ENCODE assay signal across 15 cellular contexts in genomic region chr15:70274255-70274654, GRCh38.
DNase-seq lines count a peak whose midpoint lies in the region; ATAC-seq and TF ChIP-seq lines count a peak whose summit lies in the region.
"Had no signal": no experiment of that assay in that cellular context is flagged by ENCODE, and none has a peak within 500 bp of the region (broad histone marks: within the 10 kb centered on the region; RNA-seq: fewer than 3 reads in every experiment).

No MANE protein-coding gene starts in this region.

- no peaks in the 10 kb centered on the region for H4K20me1 ChIP-seq in OCI-LY3 (ENCODE audit: insufficient read depth, low read length)

- TF ChIP-seq CTCF in OCI-LY3 (IDR thresholded peaks at IDR 0.05; ENCODE audit: low read depth, low read length) (no peak), lower lobe of right lung (IDR thresholded peaks at IDR 0.05) (no peak), endothelial cell (IDR thresholded peaks at IDR 0.05; ENCODE audit: unreplicated experiment) (no peak)

- no peaks in the 10 kb centered on the region for H3K79me2 ChIP-seq in OCI-LY3 (ENCODE audit: low read length)

- H3K4me1 Mint-ChIP-seq in activated naive CD8-positive, alpha-beta T cell treated with anti-CD3 and anti-CD28 coated beads for 36 hours: peaks cover 27% of the 10 kb centered on the region
- peaks cover 50 to 68% of the 10 kb centered on the region in 2 donors for H3K4me1 Mint-ChIP-seq in stimulated activated naive B cell treated with anti-CD40 and anti-IgM and Interleukin-4, amounts not matched to agents 10 μg/mL and 1 μg/mL and 100 μg/mL, for 72 hours
- H3K4me1 Mint-ChIP-seq in endothelial cell (ENCODE audit: unreplicated experiment): peaks cover 24% of the 10 kb centered on the region
- H3K4me1 Mint-ChIP-seq: CD4-positive, alpha-beta memory T cell had no signal

- H3K27ac ChIP-seq in OCI-LY3 (ENCODE audit: low read length) (peak overlapping the region; percentile 36), lower lobe of right lung (no peak overlapping the region)

- H3K9me3 ChIP-seq in OCI-LY3 (ENCODE audit: insufficient read depth, low read length) (no peaks in the 10 kb centered on the region), lower lobe of right lung (no peaks in the 10 kb centered on the region)

- peak overlapping the region; percentile 66 for H3K27ac Mint-ChIP-seq in activated naive CD8-positive, alpha-beta T cell treated with anti-CD3 and anti-CD28 coated beads for 36 hours
- H3K27ac Mint-ChIP-seq in stimulated activated naive B cell treated with anti-CD40 and anti-IgM and Interleukin-4, amounts not matched to agents 10 μg/mL and 1 μg/mL and 100 μg/mL, for 72 hours: no peak overlapping the region
- no peak overlapping the region for H3K27ac Mint-ChIP-seq in endothelial cell (ENCODE audit: unreplicated experiment)
- H3K27ac Mint-ChIP-seq: B cell; CD4-positive, alpha-beta memory T cell; H9 had no signal

- H3K27me3 Mint-ChIP-seq in activated naive CD8-positive, alpha-beta T cell treated with anti-CD3 and anti-CD28 coated beads for 36 hours: peaks cover 4% of the 10 kb centered on the region
- peaks cover 21 to 48% of the 10 kb centered on the region in 2 donors for H3K27me3 Mint-ChIP-seq in stimulated activated naive B cell treated with anti-CD40 and anti-IgM and Interleukin-4, amounts not matched to agents 10 μg/mL and 1 μg/mL and 100 μg/mL, for 72 hours
- H3K27me3 Mint-ChIP-seq in endothelial cell (ENCODE audit: unreplicated experiment): peaks cover 12% of the 10 kb centered on the region

- H3K27me3 ChIP-seq in OCI-LY3 (ENCODE audit: low read depth, low read length) (no peaks in the 10 kb centered on the region), lower lobe of right lung (ENCODE audit: low read depth) (no peaks in the 10 kb centered on the region)

- H3K9ac ChIP-seq in OCI-LY3 (ENCODE audit: low read length): peak overlapping the region; percentile 18; the same call in 1 of the 2 replicates

- no peak overlapping the region for H3K4me3 Mint-ChIP-seq in activated naive CD8-positive, alpha-beta T cell treated with anti-CD3 and anti-CD28 coated beads for 36 hours
- no peak overlapping the region for H3K4me3 Mint-ChIP-seq in stimulated activated naive B cell treated with anti-CD40 and anti-IgM and Interleukin-4, amounts not matched to agents 10 μg/mL and 1 μg/mL and 100 μg/mL, for 72 hours
- H3K4me3 Mint-ChIP-seq in endothelial cell (ENCODE audit: unreplicated experiment): no peak overlapping the region
- H3K4me3 Mint-ChIP-seq: B cell; CD4-positive, alpha-beta memory T cell; H9 had no signal

- intact Hi-C loops in lower lobe of right lung (cut with DNase I): no loop called here

- H3K4me1 ChIP-seq in OCI-LY3 (ENCODE audit: low read length): peaks cover 97% of the 10 kb centered on the region
- peaks cover 25% of the 10 kb centered on the region for H3K4me1 ChIP-seq in lower lobe of right lung

- H3K9me3 Mint-ChIP-seq in activated naive CD8-positive, alpha-beta T cell treated with anti-CD3 and anti-CD28 coated beads for 36 hours: no peaks in the 10 kb centered on the region
- H3K9me3 Mint-ChIP-seq in stimulated activated naive B cell treated with anti-CD40 and anti-IgM and Interleukin-4, amounts not matched to agents 10 μg/mL and 1 μg/mL and 100 μg/mL, for 72 hours: no peaks in the 10 kb centered on the region
- H3K9me3 Mint-ChIP-seq in endothelial cell (ENCODE audit: unreplicated experiment): no peaks in the 10 kb centered on the region
- H3K9me3 Mint-ChIP-seq: CD4-positive, alpha-beta memory T cell; H9 had no signal

- peak overlapping the region; percentile 54 for H3K4me2 ChIP-seq in OCI-LY3 (ENCODE audit: low read length)

- no peak overlapping the region for H2AFZ ChIP-seq in OCI-LY3 (ENCODE audit: low read depth, low read length)

- H3K36me3 Mint-ChIP-seq in activated naive CD8-positive, alpha-beta T cell treated with anti-CD3 and anti-CD28 coated beads for 36 hours: no peaks in the 10 kb centered on the region
- no peaks in the 10 kb centered on the region for H3K36me3 Mint-ChIP-seq in stimulated activated naive B cell treated with anti-CD40 and anti-IgM and Interleukin-4, amounts not matched to agents 10 μg/mL and 1 μg/mL and 100 μg/mL, for 72 hours
- H3K36me3 Mint-ChIP-seq in endothelial cell (ENCODE audit: low read depth, unreplicated experiment): no peaks in the 10 kb centered on the region
- H3K36me3 Mint-ChIP-seq: CD4-positive, alpha-beta memory T cell had no signal

- ATAC-seq in stimulated activated naive B cell treated with anti-CD40 and anti-IgM and Interleukin-4, amounts not matched to agents 10 μg/mL and 1 μg/mL and 100 μg/mL, for 72 hours (replicated peaks): peak; percentile 19 to 52
- ATAC-seq in lower lobe of right lung: no peak
- no peak for ATAC-seq in HG03108 (IDR thresholded peaks at IDR 0.05; ENCODE audit: unreplicated experiment)
- ATAC-seq: GM12878 had no signal

- H3K4me3 ChIP-seq in OCI-LY3 (ENCODE audit: low read length) (peak overlapping the region; percentile 8; the same call in 1 of the 2 replicates), lower lobe of right lung (no peak overlapping the region)
- H3K4me3 ChIP-seq: GM12878 had no signal

- DNase-seq in activated naive CD4-positive, alpha-beta T cell treated with anti-CD3 and anti-CD28 coated beads, Interleukin-2, amount 50 U/mL, for 16 hours: peak; percentile 1
- no peak for DNase-seq in activated naive CD4-positive, alpha-beta T cell treated with Interleukin-2 at 50 U/mL for 16 hours
- no peak for DNase-seq in activated naive CD8-positive, alpha-beta T cell treated with anti-CD3 and anti-CD28 coated beads for 36 hours
- DNase-seq in stimulated activated naive B cell treated with anti-CD40 and anti-IgM and Interleukin-4, amounts not matched to agents 10 μg/mL and 1 μg/mL and 100 μg/mL, for 72 hours: no peak
- DNase-seq in lower lobe of right lung (no peak), endothelial cell (ENCODE audit: low spot score) (no peak)
- DNase-seq: C1 segment of cervical spinal cord; CD4-positive, alpha-beta memory T cell; DMS79; GOT3; H9 had no signal

- H3K36me3 ChIP-seq in OCI-LY3 (replicated peaks; ENCODE audit: low read depth, low read length) (peaks cover 4% of the 10 kb centered on the region), lower lobe of right lung (no peaks in the 10 kb centered on the region)

Comparison
In these comparisons a context has a peak if more than half of its experiments do, and no peak if none do; other contexts are left out.
1. ATAC-seq: peak in stimulated activated naive B cell treated with anti-CD40 and anti-IgM and Interleukin-4, amounts not matched to agents 10 μg/mL and 1 μg/mL and 100 μg/mL, for 72 hours (2 of 2); none in lower lobe of right lung (0 of 2) and HG03108 (single experiment).